In the genomic region with DNA sequence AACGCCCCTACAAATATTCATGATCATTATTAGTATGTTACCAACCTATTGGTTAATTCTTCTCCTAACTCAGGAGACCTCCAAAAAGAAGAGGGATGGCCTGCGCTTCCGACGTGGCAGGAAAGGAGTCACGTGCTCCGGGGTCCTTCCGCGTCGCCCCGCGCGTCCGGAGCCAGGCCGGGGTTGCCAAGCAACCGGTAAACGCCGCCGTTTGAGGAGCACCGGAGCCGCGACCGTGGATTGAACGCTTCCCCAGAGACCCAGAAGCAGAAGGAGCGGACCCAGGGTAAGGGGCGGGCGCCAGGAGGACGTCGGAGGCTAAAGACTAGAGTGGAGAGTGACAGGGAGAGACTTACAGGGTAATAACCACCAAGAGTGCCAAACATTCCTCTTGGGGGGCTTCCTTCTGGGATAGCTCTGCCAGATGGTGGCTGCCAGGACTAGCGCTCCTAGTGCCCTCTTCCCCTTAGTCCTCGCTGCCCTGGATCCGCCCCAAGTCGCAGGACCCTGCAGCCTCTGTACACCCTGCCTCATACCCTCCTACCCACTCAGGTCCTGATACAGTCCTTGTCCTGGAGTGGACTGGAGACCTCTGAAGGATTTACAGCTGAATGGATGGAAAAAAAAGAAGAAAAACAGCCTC, we compare ENCODE assay signal across 1 cellular context.
TF ChIP-seq lines count a peak whose summit lies in the region.

Gene DNAI2 (plus strand): TSS at position 175 of the 643 bp plus-strand sequence. CDS start 7,584 bp downstream, outside the sequence.

TF ChIP-seq in K562, 482 proteins besides CTCF, POLR2A, EP300 and RAD21 (continued from another document and continues in another):
- TF ChIP-seq ZNF609 (CRISPR knock-in tag; IDR thresholded peaks at IDR 0.05; ENCODE audit: borderline replicate concordance) (no peak), POLR2AphosphoS2 (IDR thresholded peaks at IDR 0.05; ENCODE audit: low read length) (no peak), ZNF77 (CRISPR knock-in tag; IDR thresholded peaks at IDR 0.05) (no peak), ZNF140 (CRISPR knock-in tag; IDR thresholded peaks at IDR 0.05) (no peak), DMBX1 (CRISPR knock-in tag; IDR thresholded peaks at IDR 0.05; ENCODE audit: borderline replicate concordance) (no peak), ZNF444 (CRISPR knock-in tag; IDR thresholded peaks at IDR 0.05) (no peak), ZNF592 (IDR thresholded peaks at IDR 0.05) (no peak), E2F3 (CRISPR knock-in tag; IDR thresholded peaks at IDR 0.05) (no peak), CREBBP (IDR thresholded peaks at IDR 0.05; ENCODE audit: low read depth, low read length) (no peak), NR2C1 (IDR thresholded peaks at IDR 0.05) (no peak), NR2C1 (tag; IDR thresholded peaks at IDR 0.05) (no peak), ZNF695 (CRISPR knock-in tag; IDR thresholded peaks at IDR 0.05) (no peak), SREBF1 (IDR thresholded peaks at IDR 0.05; ENCODE audit: borderline replicate concordance, low read depth, low read length) (no peak), SMAD3 (CRISPR knock-in tag; conservative IDR thresholded peaks at IDR 0.05) (no peak), ZNF511 (CRISPR knock-in tag; IDR thresholded peaks at IDR 0.05) (no peak), RBM34 (IDR thresholded peaks at IDR 0.05; ENCODE audit: borderline replicate concordance, insufficient read depth, low read length) (no peak), GATAD2A (IDR thresholded peaks at IDR 0.05) (no peak), GMEB1 (CRISPR knock-in tag; IDR thresholded peaks at IDR 0.05) (no peak), SRSF9 (IDR thresholded peaks at IDR 0.05; ENCODE audit: borderline replicate concordance, low read depth, low read length) (no peak), RNF219 (CRISPR knock-in tag; IDR thresholded peaks at IDR 0.05) (no peak), L3MBTL2 (IDR thresholded peaks at IDR 0.05) (0 out of 2 replicates have a peak, but pooled peaks have one; percentile 2), BHLHE40 (IDR thresholded peaks at IDR 0.05; ENCODE audit: low read length) (0 out of 2 replicates have a peak, but pooled peaks have one; percentile 41)
- TF ChIP-seq, protein P1, sequence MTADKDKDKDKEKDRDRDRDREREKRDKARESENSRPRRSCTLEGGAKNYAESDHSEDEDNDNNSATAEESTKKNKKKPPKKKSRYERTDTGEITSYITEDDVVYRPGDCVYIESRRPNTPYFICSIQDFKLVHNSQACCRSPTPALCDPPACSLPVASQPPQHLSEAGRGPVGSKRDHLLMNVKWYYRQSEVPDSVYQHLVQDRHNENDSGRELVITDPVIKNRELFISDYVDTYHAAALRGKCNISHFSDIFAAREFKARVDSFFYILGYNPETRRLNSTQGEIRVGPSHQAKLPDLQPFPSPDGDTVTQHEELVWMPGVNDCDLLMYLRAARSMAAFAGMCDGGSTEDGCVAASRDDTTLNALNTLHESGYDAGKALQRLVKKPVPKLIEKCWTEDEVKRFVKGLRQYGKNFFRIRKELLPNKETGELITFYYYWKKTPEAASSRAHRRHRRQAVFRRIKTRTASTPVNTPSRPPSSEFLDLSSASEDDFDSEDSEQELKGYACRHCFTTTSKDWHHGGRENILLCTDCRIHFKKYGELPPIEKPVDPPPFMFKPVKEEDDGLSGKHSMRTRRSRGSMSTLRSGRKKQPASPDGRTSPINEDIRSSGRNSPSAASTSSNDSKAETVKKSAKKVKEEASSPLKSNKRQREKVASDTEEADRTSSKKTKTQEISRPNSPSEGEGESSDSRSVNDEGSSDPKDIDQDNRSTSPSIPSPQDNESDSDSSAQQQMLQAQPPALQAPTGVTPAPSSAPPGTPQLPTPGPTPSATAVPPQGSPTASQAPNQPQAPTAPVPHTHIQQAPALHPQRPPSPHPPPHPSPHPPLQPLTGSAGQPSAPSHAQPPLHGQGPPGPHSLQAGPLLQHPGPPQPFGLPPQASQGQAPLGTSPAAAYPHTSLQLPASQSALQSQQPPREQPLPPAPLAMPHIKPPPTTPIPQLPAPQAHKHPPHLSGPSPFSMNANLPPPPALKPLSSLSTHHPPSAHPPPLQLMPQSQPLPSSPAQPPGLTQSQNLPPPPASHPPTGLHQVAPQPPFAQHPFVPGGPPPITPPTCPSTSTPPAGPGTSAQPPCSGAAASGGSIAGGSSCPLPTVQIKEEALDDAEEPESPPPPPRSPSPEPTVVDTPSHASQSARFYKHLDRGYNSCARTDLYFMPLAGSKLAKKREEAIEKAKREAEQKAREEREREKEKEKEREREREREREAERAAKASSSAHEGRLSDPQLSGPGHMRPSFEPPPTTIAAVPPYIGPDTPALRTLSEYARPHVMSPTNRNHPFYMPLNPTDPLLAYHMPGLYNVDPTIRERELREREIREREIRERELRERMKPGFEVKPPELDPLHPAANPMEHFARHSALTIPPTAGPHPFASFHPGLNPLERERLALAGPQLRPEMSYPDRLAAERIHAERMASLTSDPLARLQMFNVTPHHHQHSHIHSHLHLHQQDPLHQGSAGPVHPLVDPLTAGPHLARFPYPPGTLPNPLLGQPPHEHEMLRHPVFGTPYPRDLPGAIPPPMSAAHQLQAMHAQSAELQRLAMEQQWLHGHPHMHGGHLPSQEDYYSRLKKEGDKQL (CRISPR knock-in tag; IDR thresholded peaks at IDR 0.05; ENCODE audit: borderline replicate concordance): no peak
- TF ChIP-seq, protein P2, sequence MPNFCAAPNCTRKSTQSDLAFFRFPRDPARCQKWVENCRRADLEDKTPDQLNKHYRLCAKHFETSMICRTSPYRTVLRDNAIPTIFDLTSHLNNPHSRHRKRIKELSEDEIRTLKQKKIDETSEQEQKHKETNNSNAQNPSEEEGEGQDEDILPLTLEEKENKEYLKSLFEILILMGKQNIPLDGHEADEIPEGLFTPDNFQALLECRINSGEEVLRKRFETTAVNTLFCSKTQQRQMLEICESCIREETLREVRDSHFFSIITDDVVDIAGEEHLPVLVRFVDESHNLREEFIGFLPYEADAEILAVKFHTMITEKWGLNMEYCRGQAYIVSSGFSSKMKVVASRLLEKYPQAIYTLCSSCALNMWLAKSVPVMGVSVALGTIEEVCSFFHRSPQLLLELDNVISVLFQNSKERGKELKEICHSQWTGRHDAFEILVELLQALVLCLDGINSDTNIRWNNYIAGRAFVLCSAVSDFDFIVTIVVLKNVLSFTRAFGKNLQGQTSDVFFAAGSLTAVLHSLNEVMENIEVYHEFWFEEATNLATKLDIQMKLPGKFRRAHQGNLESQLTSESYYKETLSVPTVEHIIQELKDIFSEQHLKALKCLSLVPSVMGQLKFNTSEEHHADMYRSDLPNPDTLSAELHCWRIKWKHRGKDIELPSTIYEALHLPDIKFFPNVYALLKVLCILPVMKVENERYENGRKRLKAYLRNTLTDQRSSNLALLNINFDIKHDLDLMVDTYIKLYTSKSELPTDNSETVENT (CRISPR knock-in tag; IDR thresholded peaks at IDR 0.05): no peak
- TF ChIP-seq, protein P3, sequence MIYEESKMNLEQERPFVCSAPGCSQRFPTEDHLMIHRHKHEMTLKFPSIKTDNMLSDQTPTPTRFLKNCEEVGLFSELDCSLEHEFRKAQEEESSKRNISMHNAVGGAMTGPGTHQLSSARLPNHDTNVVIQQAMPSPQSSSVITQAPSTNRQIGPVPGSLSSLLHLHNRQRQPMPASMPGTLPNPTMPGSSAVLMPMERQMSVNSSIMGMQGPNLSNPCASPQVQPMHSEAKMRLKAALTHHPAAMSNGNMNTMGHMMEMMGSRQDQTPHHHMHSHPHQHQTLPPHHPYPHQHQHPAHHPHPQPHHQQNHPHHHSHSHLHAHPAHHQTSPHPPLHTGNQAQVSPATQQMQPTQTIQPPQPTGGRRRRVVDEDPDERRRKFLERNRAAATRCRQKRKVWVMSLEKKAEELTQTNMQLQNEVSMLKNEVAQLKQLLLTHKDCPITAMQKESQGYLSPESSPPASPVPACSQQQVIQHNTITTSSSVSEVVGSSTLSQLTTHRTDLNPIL (CRISPR knock-in tag; IDR thresholded peaks at IDR 0.05): no peak
